ENCODE assay signal across 11 cellular contexts in genomic region chr5:56259002-56259511, GRCh38. TPM values are rescaled to one million over a fixed set of nuclear protein-coding genes. Genes with fewer than 3 reads are reported as not detected.
A peak's percentile ranks its signal among the peaks of the same experiment; 100 is the strongest.
DNase-seq lines count a peak whose midpoint lies in the region; ATAC-seq and TF ChIP-seq lines count a peak whose summit lies in the region.
"Had no signal": no experiment of that assay in that cellular context is flagged by ENCODE, and none has a peak within 500 bp of the region (broad histone marks: within the 10 kb centered on the region; RNA-seq: fewer than 3 reads in every experiment).

No MANE protein-coding gene starts in this region.

- ATAC-seq in HG02870 (IDR thresholded peaks at IDR 0.05; ENCODE audit: unreplicated experiment): peak; percentile 79
- ATAC-seq in naive thymus-derived CD8-positive, alpha-beta T cell: no peak

- no peaks in the 10 kb centered on the region for H3K9me3 Mint-ChIP-seq in naive thymus-derived CD8-positive, alpha-beta T cell

- POLR2A ChIA-PET in naive thymus-derived CD8-positive, alpha-beta T cell (lab: Charles Lee): interaction anchor here (0.6 kb wide), 1 partner anchor 222 kb away, joined by 4 read pairs; no protein-coding TSS in a partner anchor

- in situ Hi-C loops in brain microvascular endothelial cell (cut with HindIII; ENCODE audit: low pct_ligation_motif_present, low sequenced_read_pairs): loop anchor here (25.0 kb wide), 1 partner anchor 578 kb away; no protein-coding TSS in a partner anchor

- no peaks in the 10 kb centered on the region for H3K27me3 Mint-ChIP-seq in naive thymus-derived CD8-positive, alpha-beta T cell

- H3K4me1 Mint-ChIP-seq in naive thymus-derived CD8-positive, alpha-beta T cell: no peaks in the 10 kb centered on the region

- H3K36me3 ChIP-seq in brain microvascular endothelial cell (replicated peaks): no peaks in the 10 kb centered on the region
- H3K36me3 ChIP-seq in effector memory CD4-positive, alpha-beta T cell (ENCODE audit: control insufficient read depth, insufficient read depth, low read length): no peaks in the 10 kb centered on the region

- H3K27ac Mint-ChIP-seq in naive thymus-derived CD8-positive, alpha-beta T cell: no peak overlapping the region

- no peaks in the 10 kb centered on the region for H3K9me3 ChIP-seq in effector memory CD4-positive, alpha-beta T cell (ENCODE audit: control insufficient read depth, low read length)

- H3K27ac ChIP-seq in brain microvascular endothelial cell: peak overlapping the region; percentile 83
- H3K27ac ChIP-seq in effector memory CD4-positive, alpha-beta T cell (ENCODE audit: insufficient read depth, low read length, poor library complexity, severe bottlenecking): no peak overlapping the region

- TF ChIP-seq CTCF in brain microvascular endothelial cell (IDR thresholded peaks at IDR 0.05; ENCODE audit: low read depth, low read length, missing control alignments): no peak

- peak; percentile 90 for DNase-seq in GM04504 (ENCODE audit: low read depth)
- DNase-seq in brain microvascular endothelial cell: peak; percentile 90
- peak; percentile 85 for DNase-seq in non-pigmented ciliary epithelial cell (ENCODE audit: low read depth)
- no peak for DNase-seq in midbrain (lab: John Stamatoyannopoulos, UW)
- DNase-seq in naive thymus-derived CD8-positive, alpha-beta T cell: no peak
- no peak for DNase-seq in effector memory CD4-positive, alpha-beta T cell
- DNase-seq in iPS-NIHi11 (ENCODE audit: low spot score): no peak
- DNase-seq: NCI-H1930 had no signal

- H3K36me3 Mint-ChIP-seq in naive thymus-derived CD8-positive, alpha-beta T cell: no peaks in the 10 kb centered on the region

- H3K4me1 ChIP-seq in effector memory CD4-positive, alpha-beta T cell (ENCODE audit: control insufficient read depth, insufficient read depth, low read length, poor library complexity, severe bottlenecking): no peaks in the 10 kb centered on the region

- no peak overlapping the region for H3K4me3 ChIP-seq in brain microvascular endothelial cell (ENCODE audit: low read depth, low read length)
- H3K4me3 ChIP-seq in effector memory CD4-positive, alpha-beta T cell (ENCODE audit: insufficient read depth, low read depth, low read length, poor library complexity, severe bottlenecking): no peak overlapping the region

- no peak overlapping the region for H3K4me3 Mint-ChIP-seq in naive thymus-derived CD8-positive, alpha-beta T cell

- H3K27me3 ChIP-seq in brain microvascular endothelial cell (replicated peaks): no peaks in the 10 kb centered on the region
- no peaks in the 10 kb centered on the region for H3K27me3 ChIP-seq in effector memory CD4-positive, alpha-beta T cell (replicated peaks; ENCODE audit: control insufficient read depth, insufficient read depth, low read length, poor library complexity, severe bottlenecking)

RNA-seq across cellular contexts. Expression of gene ANKRD55, which starts 25.9 kb away (rescaled TPM):
- not detected for total RNA-seq in naive thymus-derived CD8-positive, alpha-beta T cell
- 1 to 10 TPM; 1.5 to 1.6 (median 1.6) TPM for polyA plus RNA-seq in naive thymus-derived CD8-positive, alpha-beta T cell
- total RNA-seq: epithelial cell of proximal tubule, skeletal muscle tissue had no signal

Comparison
In these comparisons a context has a peak if more than half of its experiments do, and no peak if none do; other contexts are left out.
1. DNase-seq: peak in GM04504 (single experiment), brain microvascular endothelial cell (single experiment) and non-pigmented ciliary epithelial cell (single experiment); none in midbrain (single experiment), naive thymus-derived CD8-positive, alpha-beta T cell (0 of 10), effector memory CD4-positive, alpha-beta T cell (0 of 3) and iPS-NIHi11 (single experiment).